ENCODE assay signal across 19 cellular contexts in the genomic region with DNA sequence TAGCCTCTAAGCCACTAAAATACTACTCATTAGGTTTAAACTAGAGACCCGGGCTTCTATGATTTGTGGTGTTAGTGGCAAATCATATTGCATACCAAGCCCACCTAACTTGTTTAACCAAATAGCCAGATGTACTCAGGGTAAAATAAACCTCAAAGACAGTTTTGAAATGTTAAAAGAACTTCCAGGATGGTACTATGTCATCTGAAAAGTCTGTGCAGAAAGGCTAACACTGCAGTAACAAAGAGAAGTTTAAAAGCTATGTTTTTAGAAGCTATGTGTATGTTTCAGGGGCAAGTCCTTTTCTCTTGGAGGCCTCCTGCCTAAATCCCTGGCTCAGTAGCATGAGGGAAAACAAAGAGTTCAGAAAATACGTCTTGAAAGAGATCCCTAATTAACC.
A peak's percentile ranks its signal among the peaks of the same experiment; 100 is the strongest.
DNase-seq lines count a peak whose midpoint lies in the region; ATAC-seq and TF ChIP-seq lines count a peak whose summit lies in the region.
"Had no signal": no experiment of that assay in that cellular context is flagged by ENCODE, and none has a peak within 500 bp of the region (broad histone marks: within the 10 kb centered on the region; RNA-seq: fewer than 3 reads in every experiment).

No MANE protein-coding gene starts in this region.

- CTCF ChIA-PET in MCF 10A (lab: Yijun Ruan, JAX), result interaction anchor here (1.1 to 2.7 kb wide), 2 partner anchors 153 to 156 kb away, joined by 3 to 14 read pairs; no protein-coding TSS in a partner anchor

- DNase-seq in MCF 10A (ENCODE audit: unreplicated experiment) (no peak), breast epithelium (ENCODE audit: low spot score in 2 of 2) (no peak), NCI-H69 (lab: John Stamatoyannopoulos, UW) (peak; percentile 53), fibroblast of peridontal ligament (ENCODE audit: extremely low read depth) (peak; percentile 9), A172 (ENCODE audit: low spot score) (no peak)
- DNase-seq in stimulated activated naive CD4-positive, alpha-beta T cell treated with Interleukin-2 at 50 U/mL for 16 hours (lab: John Stamatoyannopoulos, UW), result no peak
- DNase-seq: ACHN, Caco-2, DMS153, GF-D8, NCI-H1092 treated with DMSO at 0.1 percent for 48 hours, NCI-H146, NCI-H2029 treated with DMSO at 0.1 percent for 48 hours, NCI-H446 treated with DMSO at 0.1 percent for 48 hours had no signal

- H3K36me3 Mint-ChIP-seq in MCF 10A (ENCODE audit: insufficient read depth, unreplicated experiment), result no peaks in the 10 kb centered on the region
- H3K36me3 Mint-ChIP-seq: CD14-positive monocyte had no signal

- BruUV-seq in MCF 10A (replicated peaks; lab: Mats Ljungman, UMichigan), result no TSS peak

- POLR2A ChIA-PET in MCF 10A (lab: Yijun Ruan, JAX), result no interaction called here

- H3K27ac ChIP-seq in breast epithelium, result no peak overlapping the region

- TF ChIP-seq CTCF in MCF 10A (IDR thresholded peaks at IDR 0.05; ENCODE audit: unreplicated experiment) (no peak), breast epithelium (IDR thresholded peaks at IDR 0.05) (no peak)

- H3K4me1 ChIP-seq in breast epithelium, result no peaks in the 10 kb centered on the region
- H3K4me1 ChIP-seq: Caco-2 had no signal

- peak overlapping the region; percentile 42 for H3K4me3 Mint-ChIP-seq in MCF 10A (ENCODE audit: unreplicated experiment)
- H3K4me3 Mint-ChIP-seq: CD14-positive monocyte had no signal

- H3K4me1 Mint-ChIP-seq in MCF 10A (ENCODE audit: insufficient read depth, unreplicated experiment), result peaks cover 37% of the 10 kb centered on the region

- H3K27ac Mint-ChIP-seq in MCF 10A (ENCODE audit: low read depth, unreplicated experiment), result peak overlapping the region; percentile 41
- H3K27ac Mint-ChIP-seq: CD14-positive monocyte had no signal

- H3K9me3 Mint-ChIP-seq in MCF 10A (ENCODE audit: unreplicated experiment), result no peaks in the 10 kb centered on the region

- no peaks in the 10 kb centered on the region for H3K27me3 Mint-ChIP-seq in MCF 10A (ENCODE audit: insufficient read depth, unreplicated experiment)

- H3K9me3 ChIP-seq in breast epithelium, result no peaks in the 10 kb centered on the region
- H3K9me3 ChIP-seq: Caco-2, HAP-1 had no signal

- ATAC-seq in HG03139 (IDR thresholded peaks at IDR 0.05; ENCODE audit: unreplicated experiment), result no peak
- ATAC-seq: Panc1, Right ventricle myocardium inferior had no signal

- H3K27me3 ChIP-seq in breast epithelium, result no peaks in the 10 kb centered on the region

- intact Hi-C loops in MCF 10A (cut with micrococcal nuclease) (loop anchor here (5.0 to 10.0 kb wide), 2 partner anchors 85 to 157 kb away; partner anchors contain the start of genes IL7R and SPEF2), breast epithelium (cut with DNase I; ENCODE audit: low total_unique reads) (loop anchor here (10.0 kb wide), 1 partner anchor 153 kb away; no protein-coding TSS in a partner anchor)

- H3K36me3 ChIP-seq in breast epithelium, result no peaks in the 10 kb centered on the region
- H3K36me3 ChIP-seq: HAP-1 had no signal

- TF ChIP-seq POLR2A in breast epithelium (IDR thresholded peaks at IDR 0.05), result no peak

- H3K4me3 ChIP-seq in breast epithelium, result no peak overlapping the region
- H3K4me3 ChIP-seq: HAP-1 had no signal

Comparison
In these comparisons a context has a peak if more than half of its experiments do, and no peak if none do; other contexts are left out.
1. DNase-seq: peak in NCI-H69 (single experiment) and fibroblast of peridontal ligament (single experiment); none in MCF 10A (single experiment), breast epithelium (0 of 2), stimulated activated naive CD4-positive, alpha-beta T cell treated with Interleukin-2 at 50 U/mL for 16 hours (single experiment) and A172 (single experiment).